In the genomic region with DNA sequence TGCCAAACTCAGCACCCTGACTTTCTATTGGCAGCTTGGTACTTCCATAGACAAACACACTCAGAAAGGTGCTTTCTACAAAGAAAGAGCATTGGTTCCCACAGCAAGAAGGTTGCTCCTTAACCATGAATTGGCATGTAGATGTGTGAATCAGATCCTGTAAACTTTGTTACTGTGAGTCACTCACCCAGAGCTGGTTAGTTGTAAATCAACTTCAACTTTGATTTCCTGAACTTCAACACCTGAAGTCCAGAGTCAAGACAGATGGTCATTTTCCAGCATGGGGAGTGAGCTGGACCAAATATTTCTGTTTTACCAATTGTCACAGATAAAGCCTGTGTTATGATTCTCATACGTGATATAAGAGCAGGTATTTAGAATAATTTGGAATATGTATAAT, we compare ENCODE assay signal across 15 cellular contexts.
A peak's percentile ranks its signal among the peaks of the same experiment; 100 is the strongest.
DNase-seq lines count a peak whose midpoint lies in the region; ATAC-seq, FAIRE-seq and TF ChIP-seq lines count a peak whose summit lies in the region.
"Had no signal": no experiment of that assay in that cellular context is flagged by ENCODE, and none has a peak within 500 bp of the region (broad histone marks: within the 10 kb centered on the region; RNA-seq: fewer than 3 reads in every experiment).

No MANE protein-coding gene starts in this region.

- no TSS peak for BruUV-seq in Caco-2 (replicated peaks; lab: Mats Ljungman, UMichigan)

- no peak overlapping the region for H3K4me2 ChIP-seq in fibroblast of lung (ENCODE audit: extremely low read depth, insufficient read depth, low read length)
- H3K4me2 ChIP-seq: neural progenitor cell had no signal

- H3K4me3 ChIP-seq in fibroblast of lung (replicated peaks in 1 of 4; ENCODE audit: control extremely low read depth in 1 of 4, insufficient read depth in 1 of 4, low read depth in 3 of 4, low read length in 4 of 4) (no peak overlapping the region), gastrocnemius medialis (no peak overlapping the region), Caco-2 (ENCODE audit: low read depth, low read length) (no peak overlapping the region)
- H3K4me3 ChIP-seq: lung, neural progenitor cell, stomach had no signal

- CTCF ChIA-PET in RWPE1 (lab: Yijun Ruan, JAX) (interaction anchor here (0.6 kb wide), 1 partner anchor 262 kb away, joined by 3 read pairs; no protein-coding TSS in a partner anchor), Caco-2 (lab: Charles Lee) (no interaction called here)

- H3K27me3 Mint-ChIP-seq in immature natural killer cell (ENCODE audit: low read depth in 3 of 3) (peaks cover 0 to 2% (median 1%) of the 10 kb centered on the region in 3 donors), Caco-2 (ENCODE audit: insufficient read depth, unreplicated experiment) (peaks cover 3% of the 10 kb centered on the region)

- no peak overlapping the region for H3K27ac ChIP-seq in RWPE1
- H3K27ac ChIP-seq in fibroblast of lung (ENCODE audit: insufficient read depth, low read length): no peak overlapping the region
- H3K27ac ChIP-seq in gastrocnemius medialis: no peak overlapping the region
- H3K27ac ChIP-seq: neural progenitor cell, stomach had no signal

- H3K4me1 Mint-ChIP-seq in immature natural killer cell: no peaks in the 10 kb centered on the region
- H3K4me1 Mint-ChIP-seq in Caco-2 (ENCODE audit: low read depth, unreplicated experiment): no peaks in the 10 kb centered on the region

- peak; percentile 19 for DNase-seq in H54 (ENCODE audit: insufficient read length, low spot score)
- DNase-seq in RWPE1 (ENCODE audit: low spot score): peak; percentile 87
- DNase-seq in fibroblast of lung (ENCODE audit: low read depth in 2 of 2): peak; percentile 35 to 84
- DNase-seq in gastrocnemius medialis: no peak
- DNase-seq in immature natural killer cell: no peak
- DNase-seq in NCI-H510A treated with DMSO at 0.1 percent for 48 hours (lab: John Stamatoyannopoulos, UW): no peak
- no peak for DNase-seq in Caco-2
- DNase-seq: activated CD4-positive, alpha-beta T cell treated with anti-CD3 and anti-CD28 coated beads for 4 hours; amygdala; NCI-H1092 treated with DMSO at 0.1 percent for 48 hours; stomach had no signal

- TF ChIP-seq CTCF in RWPE1 (conservative IDR thresholded peaks at IDR 0.05; ENCODE audit: low read depth): no peak
- TF ChIP-seq CTCF in fibroblast of lung (conservative IDR thresholded peaks at IDR 0.05 in 1 of 2, IDR thresholded peaks at IDR 0.05 in 1 of 2; ENCODE audit: low read depth in 1 of 2, low read length in 2 of 2): no peak
- no peak for TF ChIP-seq CTCF in gastrocnemius medialis (IDR thresholded peaks at IDR 0.05 in 4 of 5, conservative IDR thresholded peaks at IDR 0.05 in 1 of 5)
- TF ChIP-seq CTCF in Caco-2 (IDR thresholded peaks at IDR 0.05; ENCODE audit: insufficient read depth in 1 of 2, low read depth in 1 of 2, low read length in 1 of 2, severe bottlenecking in 1 of 2, unreplicated experiment in 1 of 2): no peak

- H3K9ac ChIP-seq in fibroblast of lung (ENCODE audit: insufficient read depth, low read length): no peak overlapping the region
- H3K9ac ChIP-seq: neural progenitor cell had no signal

- H3K9me3 ChIP-seq in fibroblast of lung (ENCODE audit: control insufficient read depth, insufficient read depth, low read depth, low read length) (no peaks in the 10 kb centered on the region), gastrocnemius medialis (no peaks in the 10 kb centered on the region), Caco-2 (no peaks in the 10 kb centered on the region)
- H3K9me3 ChIP-seq: stomach had no signal

- no peak overlapping the region for H2AFZ ChIP-seq in fibroblast of lung (ENCODE audit: low read length)
- H2AFZ ChIP-seq: neural progenitor cell had no signal

- peak; percentile 98 for FAIRE-seq in H54 (lab: Jason Lieb, UNC)

- H3K36me3 ChIP-seq in fibroblast of lung (ENCODE audit: control insufficient read depth, insufficient read depth, low read length): no peaks in the 10 kb centered on the region
- H3K36me3 ChIP-seq in gastrocnemius medialis: no peaks in the 10 kb centered on the region
- H3K36me3 ChIP-seq in Caco-2 (ENCODE audit: control insufficient read depth, insufficient read depth, low read length): no peaks in the 10 kb centered on the region
- H3K36me3 ChIP-seq: neural progenitor cell, stomach had no signal

- intact Hi-C loops in gastrocnemius medialis (cut with DNase I; ENCODE audit: low total_unique reads): loop anchor here (10.0 kb wide), 1 partner anchor 860 kb away; a partner anchor contains a TSS
- intact Hi-C loops in Caco-2 (cut with micrococcal nuclease; ENCODE audit: unreplicated experiment): no loop called here

- H3K36me3 Mint-ChIP-seq in immature natural killer cell: no peaks in the 10 kb centered on the region
- H3K36me3 Mint-ChIP-seq in Caco-2 (ENCODE audit: insufficient read depth, unreplicated experiment): no peaks in the 10 kb centered on the region
- H3K36me3 Mint-ChIP-seq: neural progenitor cell had no signal

- H4K20me1 ChIP-seq in fibroblast of lung (ENCODE audit: control insufficient read depth, extremely low read depth, insufficient read depth, low read length): no peaks in the 10 kb centered on the region

- H3K79me2 ChIP-seq in fibroblast of lung (ENCODE audit: control insufficient read depth, insufficient read depth, low read length): no peaks in the 10 kb centered on the region

- POLR2A ChIA-PET in RWPE1 (lab: Yijun Ruan, JAX; ENCODE audit: low non-redundant PET): no interaction called here
- POLR2A ChIA-PET in Caco-2 (lab: Charles Lee): no interaction called here

- H3K4me1 ChIP-seq in fibroblast of lung (ENCODE audit: control insufficient read depth, extremely low read depth, insufficient read depth, low read length) (no peaks in the 10 kb centered on the region), gastrocnemius medialis (no peaks in the 10 kb centered on the region), Caco-2 (no peaks in the 10 kb centered on the region)
- H3K4me1 ChIP-seq: neural progenitor cell, stomach had no signal

- H3K27me3 ChIP-seq in fibroblast of lung (ENCODE audit: control insufficient read depth, insufficient read depth, low read length) (no peaks in the 10 kb centered on the region), gastrocnemius medialis (no peaks in the 10 kb centered on the region), Caco-2 (replicated peaks; ENCODE audit: control insufficient read depth, insufficient read depth, low read length) (no peaks in the 10 kb centered on the region)
- H3K27me3 ChIP-seq: neural progenitor cell, stomach had no signal

- in situ Hi-C loops in gastrocnemius medialis (cut with MboI; ENCODE audit: low sequenced_read_pairs in 4 of 4): no loop called here

- H3K9me3 Mint-ChIP-seq in immature natural killer cell: peaks cover 0 to 21% (median 9%) of the 10 kb centered on the region in 6 donors
- H3K9me3 Mint-ChIP-seq in Caco-2 (ENCODE audit: unreplicated experiment): peaks cover 10% of the 10 kb centered on the region
- H3K9me3 Mint-ChIP-seq: activated T-helper 1 cell treated with anti-CD3 and anti-CD28 coated beads, Interleukin-12 subunit alpha, Interleukin-12 subunit beta, Interleukin-2, Interleukin-4 antibody, amounts not matched to agents 30 ng/mL and 10 ng/mL and 1 ng/mL, durations not matched to agents 14 hours and 24 hours and 36 hours had no signal

- TF ChIP-seq POLR2A in H54 (IDR thresholded peaks at IDR 0.05; ENCODE audit: low read depth, low read length) (no peak), gastrocnemius medialis (IDR thresholded peaks at IDR 0.05) (no peak)

- ATAC-seq in gastrocnemius medialis: peak; percentile 61 to 70
- no peak for ATAC-seq in HG03469 (IDR thresholded peaks at IDR 0.05; ENCODE audit: unreplicated experiment)

- H3K27ac Mint-ChIP-seq in immature natural killer cell (no peak overlapping the region), Caco-2 (ENCODE audit: unreplicated experiment) (no peak overlapping the region)
- H3K27ac Mint-ChIP-seq: activated T-helper 1 cell treated with anti-CD3 and anti-CD28 coated beads, Interleukin-12 subunit alpha, Interleukin-12 subunit beta, Interleukin-2, Interleukin-4 antibody, amounts not matched to agents 30 ng/mL and 10 ng/mL and 1 ng/mL, durations not matched to agents 14 hours and 24 hours and 36 hours; neural progenitor cell had no signal

- H3K4me3 Mint-ChIP-seq in immature natural killer cell (no peak overlapping the region), Caco-2 (ENCODE audit: unreplicated experiment) (no peak overlapping the region)
- H3K4me3 Mint-ChIP-seq: activated T-helper 1 cell treated with anti-CD3 and anti-CD28 coated beads, Interleukin-12 subunit alpha, Interleukin-12 subunit beta, Interleukin-2, Interleukin-4 antibody, amounts not matched to agents 30 ng/mL and 10 ng/mL and 1 ng/mL, durations not matched to agents 14 hours and 24 hours and 36 hours; neural progenitor cell had no signal

Comparison
In these comparisons a context has a peak if more than half of its experiments do, and no peak if none do; other contexts are left out.
1. DNase-seq: peak in H54 (single experiment), RWPE1 (single experiment) and fibroblast of lung (2 of 2); none in gastrocnemius medialis (0 of 2), immature natural killer cell (0 of 3), NCI-H510A treated with DMSO at 0.1 percent for 48 hours (single experiment) and Caco-2 (0 of 2).